In the genomic region with DNA sequence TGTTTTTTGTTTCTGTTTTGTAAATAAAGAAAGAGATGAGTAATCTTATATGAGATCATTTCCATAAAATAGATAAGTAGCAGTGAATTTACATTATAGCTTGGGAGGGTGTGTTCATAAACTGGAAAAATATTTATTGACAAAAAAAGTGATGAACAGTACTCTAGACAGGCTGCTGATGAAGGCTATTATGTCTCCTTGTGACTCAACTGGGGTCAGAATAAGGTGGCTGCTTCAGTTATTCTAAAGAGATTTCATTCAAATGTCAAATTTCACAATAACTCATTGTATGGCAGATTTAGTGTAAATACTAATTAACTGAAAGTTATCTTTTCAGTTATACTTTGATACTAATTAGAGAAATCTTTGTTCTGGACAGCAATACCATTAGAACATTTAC, we compare ENCODE assay signal across 19 cellular contexts.
DNase-seq lines count a peak whose midpoint lies in the region; ATAC-seq, FAIRE-seq and TF ChIP-seq lines count a peak whose summit lies in the region.
"Had no signal": no experiment of that assay in that cellular context is flagged by ENCODE, and none has a peak within 500 bp of the region (broad histone marks: within the 10 kb centered on the region; RNA-seq: fewer than 3 reads in every experiment).

No MANE protein-coding gene starts in this region.

- FAIRE-seq in bronchial epithelial cell (lab: Jason Lieb, UNC): no peak
- FAIRE-seq: G401.6, GM19239, H1 had no signal

- peaks cover 17% of the 10 kb centered on the region for H3K4me1 ChIP-seq in foreskin keratinocyte
- H3K4me1 ChIP-seq in upper lobe of right lung: no peaks in the 10 kb centered on the region
- H3K4me1 ChIP-seq: Caco-2 had no signal

- no peaks in the 10 kb centered on the region for H3K9me3 ChIP-seq in upper lobe of right lung
- H3K9me3 ChIP-seq: Caco-2 had no signal

- H3K4me3 ChIP-seq in bronchial epithelial cell (ENCODE audit: low read depth, low read length) (no peak overlapping the region), upper lobe of right lung (no peak overlapping the region)
- H3K4me3 ChIP-seq: GM23248 had no signal

- DNase-seq in COLO829 (ENCODE audit: low spot score): peak; percentile 42
- peak; percentile 6 for DNase-seq in HCEC 1CT
- DNase-seq in bronchial epithelial cell (ENCODE audit: low read depth): peak; percentile 56
- DNase-seq in foreskin keratinocyte: no peak
- DNase-seq in upper lobe of right lung: no peak
- no peak for DNase-seq in activated CD4-positive, alpha-beta T cell treated with anti-CD3 and anti-CD28 coated beads, Interleukin-2, amount 50 U/mL, for 48 hours
- no peak for DNase-seq in activated CD4-positive, CD25-positive, alpha-beta regulatory T cell (lab: John Stamatoyannopoulos, UW)
- no peak for DNase-seq in NCI-H2196 treated with DMSO at 0.1 percent for 48 hours (lab: John Stamatoyannopoulos, UW; ENCODE audit: unreplicated experiment)
- DNase-seq: C1 segment of cervical spinal cord; Caco-2; CD4-positive, alpha-beta memory T cell; DMS153; DND-41; GM23248; H7 had no signal

- intact Hi-C loops in upper lobe of right lung (cut with DNase I): no loop called here

- H3K36me3 ChIP-seq in bronchial epithelial cell (ENCODE audit: control insufficient read depth, insufficient read depth, low read length) (no peaks in the 10 kb centered on the region), upper lobe of right lung (no peaks in the 10 kb centered on the region)

- TF ChIP-seq CTCF in bronchial epithelial cell (IDR thresholded peaks at IDR 0.05; ENCODE audit: insufficient read depth, low read length, severe bottlenecking): no peak
- TF ChIP-seq CTCF in foreskin keratinocyte (conservative IDR thresholded peaks at IDR 0.05): no peak
- no peak for TF ChIP-seq CTCF in upper lobe of right lung (IDR thresholded peaks at IDR 0.05)

- ATAC-seq in foreskin keratinocyte (peak; percentile 40), upper lobe of right lung (no peak)
- ATAC-seq: HCT116 had no signal

- H3K27me3 ChIP-seq in bronchial epithelial cell (ENCODE audit: control insufficient read depth, insufficient read depth, low read length) (no peaks in the 10 kb centered on the region), foreskin keratinocyte (no peaks in the 10 kb centered on the region), upper lobe of right lung (no peaks in the 10 kb centered on the region)

- H3K27ac ChIP-seq in foreskin keratinocyte (no peak overlapping the region), upper lobe of right lung (no peak overlapping the region)
- H3K27ac ChIP-seq: GM23248 had no signal

Comparison
In these comparisons a context has a peak if more than half of its experiments do, and no peak if none do; other contexts are left out.
1. DNase-seq: peak in COLO829 (single experiment), HCEC 1CT (single experiment) and bronchial epithelial cell (single experiment); none in foreskin keratinocyte (0 of 2), upper lobe of right lung (single experiment), activated CD4-positive, alpha-beta T cell treated with anti-CD3 and anti-CD28 coated beads, Interleukin-2, amount 50 U/mL, for 48 hours (0 of 2), activated CD4-positive, CD25-positive, alpha-beta regulatory T cell (0 of 4) and NCI-H2196 treated with DMSO at 0.1 percent for 48 hours (single experiment).